In the genomic region with DNA sequence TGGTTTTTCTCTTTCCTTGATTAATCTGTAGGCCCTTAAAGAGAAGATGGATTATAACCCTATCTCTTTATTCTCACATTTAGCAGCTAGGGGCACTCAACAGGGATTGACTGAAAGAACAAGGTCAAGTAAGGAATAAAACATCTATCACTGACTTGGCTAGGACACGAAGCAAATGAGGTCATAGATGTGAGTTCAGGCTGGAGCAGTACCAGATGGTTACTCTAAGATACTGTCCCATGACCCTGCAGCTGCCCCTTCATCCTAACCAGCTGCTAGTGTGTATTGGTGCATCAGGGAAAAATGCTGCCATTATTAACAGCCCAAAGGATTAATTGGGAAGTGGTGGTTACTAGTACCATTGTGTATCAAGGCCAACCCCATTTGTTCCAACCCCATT, we compare ENCODE assay signal across 23 cellular contexts.
"Had no signal": no experiment of that assay in that cellular context is flagged by ENCODE, and none has a peak within 500 bp of the region (broad histone marks: within the 10 kb centered on the region; RNA-seq: fewer than 3 reads in every experiment).

No MANE protein-coding gene starts in this region.

- H3K4me3 ChIP-seq: left lung, uterus had no signal

- H3K27me3 ChIP-seq: brain microvascular endothelial cell, left lung, uterus had no signal

- H3K36me3 ChIP-seq: brain microvascular endothelial cell, left lung, uterus had no signal

- DNase-seq: activated B cell treated with CpG ODN at 0.5 μM for 24 hours; activated CD4-positive, alpha-beta T cell treated with anti-CD3 and anti-CD28 coated beads, Interleukin-2, amount 50 U/mL, for 1 hour; activated CD8-positive, alpha-beta T cell treated with anti-CD3 and anti-CD28 coated beads for 36 hours; activated gamma-delta T cell treated with Interleukin-2 at 50 U/mL for 16 hours; activated naive CD4-positive, alpha-beta T cell treated with anti-CD3 and anti-CD28 coated beads, Interleukin-2, amount 50 U/mL, for 16 hours; activated T-cell treated with anti-CD3 and anti-CD28 coated beads, Interleukin-2, amount 50 U/mL, for 4 hours; amniotic stem cell; brain microvascular endothelial cell; central memory CD4-positive, alpha-beta T cell; foreskin melanocyte; left lung; mammary epithelial cell; posterior cingulate gyrus; small intestine; stimulated activated CD4-positive, alpha-beta T cell treated with anti-CD3 and anti-CD28 coated beads, Interleukin-4, amount 100 ng/mL, for 24 hours; stimulated activated naive CD8-positive, alpha-beta T cell treated with anti-CD3 and anti-CD28 coated beads, Interleukin-15, amount 100 ng/mL, for 72 hours; substantia nigra; T-helper 2 cell; uterus had no signal

- ATAC-seq: activated CD8-positive, alpha-beta T cell treated with anti-CD3 and anti-CD28 coated beads for 36 hours; activated T-cell treated with anti-CD3 and anti-CD28 coated beads, Interleukin-2, amount 50 U/mL, for 4 hours; activated T-helper 17 cell treated with anti-CD3 and anti-CD28 coated beads, Interleukin-2, amount 50 U/mL, for 72 hours; esophagus mucosa; left lung; sciatic nerve; stimulated activated memory B cell treated with anti-CD40 and anti-IgM and Interleukin-4, amounts not matched to agents 10 μg/mL and 1 μg/mL and 100 μg/mL, for 72 hours; stimulated activated naive CD8-positive, alpha-beta T cell treated with anti-CD3 and anti-CD28 coated beads, Interleukin-15, amount 100 ng/mL, for 72 hours had no signal

- H3K9me3 ChIP-seq: uterus had no signal

- H3K27ac ChIP-seq: brain microvascular endothelial cell, left lung, uterus had no signal
